Comparison of ENCODE assay signal across 28 cellular contexts in the genomic region with DNA sequence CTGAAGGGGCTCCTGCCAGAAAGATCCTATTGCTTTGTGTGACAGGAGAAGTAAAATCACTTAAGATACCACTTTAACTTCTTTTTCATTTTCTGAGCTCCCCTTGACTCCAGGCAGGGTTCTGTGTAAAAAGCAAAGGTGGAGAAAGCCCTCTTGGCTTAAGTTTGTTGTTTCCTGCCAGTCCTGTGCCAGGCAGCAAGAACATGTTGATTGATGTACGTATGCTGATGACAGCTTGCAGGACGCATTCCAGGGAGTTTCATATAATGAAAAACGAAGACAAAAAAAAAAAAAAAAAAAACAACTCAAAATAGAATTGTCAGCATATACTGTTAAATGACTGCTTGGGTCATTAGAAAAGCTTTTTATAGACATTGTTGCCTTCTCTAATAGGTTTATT.
"Had no signal": no experiment of that assay in that cellular context is flagged by ENCODE, and none has a peak within 500 bp of the region (broad histone marks: within the 10 kb centered on the region; RNA-seq: fewer than 3 reads in every experiment).

No MANE protein-coding gene starts in this region.

- H3K27me3 ChIP-seq: stomach, suprapubic skin, testis, thyroid gland, tibial nerve, transverse colon, upper lobe of left lung, upper lobe of right lung, uterus, vagina had no signal

- H3K9me3 Mint-ChIP-seq: stimulated activated effector memory CD8-positive, alpha-beta T cell treated with anti-CD3 and anti-CD28 coated beads, Interleukin-12 subunit alpha, Interleukin-12 subunit beta, amount 100 ng/mL, for 72 hours; stimulated activated memory B cell treated with anti-CD40 and anti-IgM and Interleukin-4, amounts not matched to agents 10 μg/mL and 1 μg/mL and 100 μg/mL, for 72 hours; stimulated activated naive B cell treated with anti-CD40 and anti-IgM and Interleukin-4, amounts not matched to agents 10 μg/mL and 1 μg/mL and 100 μg/mL, for 72 hours; stimulated activated naive CD8-positive, alpha-beta T cell treated with anti-CD3 and anti-CD28 coated beads, Interleukin-15, amount 100 ng/mL, for 72 hours; stimulated activated naive CD8-positive, alpha-beta T cell treated with anti-CD3 and anti-CD28 coated beads, Interleukin-15, Interleukin-2, amounts not matched to agents 100 ng/mL and 50 ng/mL, for 24 hours; type B pancreatic cell had no signal

- H3K9me3 ChIP-seq: stomach, suprapubic skin, testis, thoracic aorta, thyroid gland, tibial artery, tibial nerve, transverse colon, upper lobe of left lung, upper lobe of right lung, uterus, vagina had no signal

- H3K27me3 Mint-ChIP-seq: stimulated activated memory B cell treated with anti-CD40 and anti-IgM and Interleukin-4, amounts not matched to agents 10 μg/mL and 1 μg/mL and 100 μg/mL, for 72 hours; stimulated activated naive CD8-positive, alpha-beta T cell treated with anti-CD3 and anti-CD28 coated beads, Interleukin-15, amount 100 ng/mL, for 72 hours had no signal

- H3K4me1 ChIP-seq: stomach, suprapubic skin, testis, tibial nerve, transverse colon, upper lobe of left lung, upper lobe of right lung, uterus, vagina had no signal

- H3K27ac ChIP-seq: stomach, suprapubic skin, testis, thoracic aorta, thyroid gland, tibial artery, tibial nerve, transverse colon, upper lobe of left lung, upper lobe of right lung, uterus, vagina had no signal

- H3K4me1 Mint-ChIP-seq: stimulated activated effector memory CD8-positive, alpha-beta T cell treated with anti-CD3 and anti-CD28 coated beads, Interleukin-12 subunit alpha, Interleukin-12 subunit beta, amount 100 ng/mL, for 72 hours; stimulated activated memory B cell treated with anti-CD40 and anti-IgM and Interleukin-4, amounts not matched to agents 10 μg/mL and 1 μg/mL and 100 μg/mL, for 72 hours; stimulated activated naive B cell treated with anti-CD40 and anti-IgM and Interleukin-4, amounts not matched to agents 10 μg/mL and 1 μg/mL and 100 μg/mL, for 72 hours; stimulated activated naive CD8-positive, alpha-beta T cell treated with anti-CD3 and anti-CD28 coated beads, Interleukin-15, amount 100 ng/mL, for 72 hours had no signal

- ATAC-seq: stimulated activated effector memory CD8-positive, alpha-beta T cell treated with anti-CD3 and anti-CD28 coated beads, Interleukin-12 subunit alpha, Interleukin-12 subunit beta, amount 100 ng/mL, for 72 hours; stimulated activated memory B cell treated with anti-CD40 and anti-IgM and Interleukin-4, amounts not matched to agents 10 μg/mL and 1 μg/mL and 100 μg/mL, for 72 hours; stimulated activated naive B cell treated with anti-CD40 and anti-IgM and Interleukin-4, amounts not matched to agents 10 μg/mL and 1 μg/mL and 100 μg/mL, for 72 hours; stimulated activated naive CD8-positive, alpha-beta T cell treated with anti-CD3 and anti-CD28 coated beads, Interleukin-15, amount 100 ng/mL, for 72 hours; stimulated activated naive CD8-positive, alpha-beta T cell treated with anti-CD3 and anti-CD28 coated beads, Interleukin-15, Interleukin-2, amounts not matched to agents 100 U/mL and 50 U/mL, for 24 hours; upper lobe of right lung had no signal

- H3K27ac Mint-ChIP-seq: stimulated activated effector memory CD8-positive, alpha-beta T cell treated with anti-CD3 and anti-CD28 coated beads, Interleukin-12 subunit alpha, Interleukin-12 subunit beta, amount 100 ng/mL, for 72 hours; stimulated activated memory B cell treated with anti-CD40 and anti-IgM and Interleukin-4, amounts not matched to agents 10 μg/mL and 1 μg/mL and 100 μg/mL, for 72 hours; stimulated activated naive B cell treated with anti-CD40 and anti-IgM and Interleukin-4, amounts not matched to agents 10 μg/mL and 1 μg/mL and 100 μg/mL, for 72 hours; stimulated activated naive CD8-positive, alpha-beta T cell treated with anti-CD3 and anti-CD28 coated beads, Interleukin-15, Interleukin-2, amounts not matched to agents 100 ng/mL and 50 ng/mL, for 24 hours; type B pancreatic cell had no signal

- H3K4me3 ChIP-seq: stomach, suprapubic skin, testis, thoracic aorta, thyroid gland, tibial artery, tibial nerve, transverse colon, upper lobe of left lung, upper lobe of right lung, uterus, vagina had no signal

- H3K36me3 Mint-ChIP-seq: stimulated activated effector memory CD8-positive, alpha-beta T cell treated with anti-CD3 and anti-CD28 coated beads, Interleukin-12 subunit alpha, Interleukin-12 subunit beta, amount 100 ng/mL, for 72 hours; stimulated activated memory B cell treated with anti-CD40 and anti-IgM and Interleukin-4, amounts not matched to agents 10 μg/mL and 1 μg/mL and 100 μg/mL, for 72 hours; stimulated activated naive B cell treated with anti-CD40 and anti-IgM and Interleukin-4, amounts not matched to agents 10 μg/mL and 1 μg/mL and 100 μg/mL, for 72 hours; type B pancreatic cell had no signal

- H3K4me3 Mint-ChIP-seq: stimulated activated effector memory CD8-positive, alpha-beta T cell treated with anti-CD3 and anti-CD28 coated beads, Interleukin-12 subunit alpha, Interleukin-12 subunit beta, amount 100 ng/mL, for 72 hours; stimulated activated memory B cell treated with anti-CD40 and anti-IgM and Interleukin-4, amounts not matched to agents 10 μg/mL and 1 μg/mL and 100 μg/mL, for 72 hours; stimulated activated naive B cell treated with anti-CD40 and anti-IgM and Interleukin-4, amounts not matched to agents 10 μg/mL and 1 μg/mL and 100 μg/mL, for 72 hours; stimulated activated naive CD8-positive, alpha-beta T cell treated with anti-CD3 and anti-CD28 coated beads, Interleukin-15, amount 100 ng/mL, for 72 hours; stimulated activated naive CD8-positive, alpha-beta T cell treated with anti-CD3 and anti-CD28 coated beads, Interleukin-15, Interleukin-2, amounts not matched to agents 100 ng/mL and 50 ng/mL, for 24 hours; type B pancreatic cell had no signal

- H3K36me3 ChIP-seq: stomach, suprapubic skin, thoracic aorta, thyroid gland, tibial artery, tibial nerve, transverse colon, upper lobe of left lung, upper lobe of right lung, uterus, vagina had no signal

- DNase-seq: stimulated activated CD4-positive, alpha-beta T cell treated with anti-CD3 and anti-CD28 coated beads, Interleukin-2, amount 100 ng/mL, for 48 hours; stimulated activated CD4-positive, alpha-beta T cell treated with anti-CD3 and anti-CD28 coated beads, Interleukin-4, amount 100 ng/mL, for 1 hour; stimulated activated CD4-positive, alpha-beta T cell treated with anti-CD3 and anti-CD28 coated beads, Interleukin-4, amount 100 ng/mL, for 24 hours; stimulated activated CD4-positive, alpha-beta T cell treated with anti-CD3 and anti-CD28 coated beads, Interleukin-4, amount 100 ng/mL, for 4 hours; stimulated activated CD8-positive, alpha-beta memory T cell treated with anti-CD3 and anti-CD28 coated beads, Interleukin-4, amount 100 ng/mL, for 48 hours; stimulated activated naive B cell treated with anti-CD40 and anti-IgM and Interleukin-4, amounts not matched to agents 10 μg/mL and 1 μg/mL and 100 μg/mL, for 72 hours; stimulated activated naive CD4-positive, alpha-beta T cell; stimulated activated naive CD4-positive, alpha-beta T cell treated with Interleukin-2 at 50 U/mL for 16 hours; stimulated activated naive CD8-positive, alpha-beta T cell treated with anti-CD3 and anti-CD28 coated beads, Interleukin-15, amount 100 ng/mL, for 72 hours; stimulated activated naive CD8-positive, alpha-beta T cell treated with anti-CD3 and anti-CD28 coated beads, Interleukin-15, Interleukin-2, amounts not matched to agents 100 U/mL and 50 U/mL, for 24 hours; stomach; substantia nigra; testis; thyroid gland; tibial artery; transverse colon; trophoblast cell; upper lobe of left lung; upper lobe of right lung; uterus had no signal
